Comparison of ENCODE assay signal across 1 cellular context in the genomic region with DNA sequence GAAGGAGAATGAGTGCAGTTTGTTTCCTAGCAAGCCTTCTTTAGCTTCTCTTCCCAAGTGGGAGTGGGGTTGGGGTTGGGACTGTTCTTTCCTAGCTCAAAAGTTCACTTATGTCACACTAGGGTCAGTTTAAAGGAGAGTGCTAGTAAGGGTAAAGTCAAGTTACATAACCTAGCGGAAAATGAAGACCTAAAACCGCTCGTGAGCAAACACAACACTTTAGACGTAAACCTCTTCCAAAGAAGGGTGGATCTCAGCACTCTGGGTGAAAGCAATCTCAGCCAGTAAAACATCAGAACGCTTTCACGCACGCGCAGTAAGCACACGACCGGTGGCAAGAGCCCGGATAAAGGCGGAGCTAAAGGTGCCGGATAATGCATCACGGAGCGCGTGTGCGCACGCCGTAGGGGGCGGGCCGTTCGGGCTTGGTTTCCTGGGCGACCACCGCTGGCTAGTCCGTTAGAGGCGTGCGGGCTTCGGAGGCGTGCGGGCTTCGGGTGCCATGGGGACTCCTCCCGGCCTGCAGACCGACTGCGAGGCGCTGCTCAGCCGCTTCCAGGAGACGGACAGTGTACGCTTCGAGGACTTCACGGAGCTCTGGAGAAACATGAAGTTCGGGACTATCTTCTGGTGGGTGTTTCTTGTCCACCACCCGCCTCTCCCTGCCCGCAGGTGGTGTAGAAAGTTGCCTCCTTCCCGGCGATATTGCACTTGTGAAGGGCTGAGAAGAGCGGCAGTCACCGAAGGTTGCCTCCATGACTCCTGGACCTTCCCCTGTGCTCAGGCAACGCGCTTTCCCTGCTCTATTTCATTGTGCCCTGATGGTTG.
TF ChIP-seq lines count a peak whose summit lies in the region.

A gene with protein sequence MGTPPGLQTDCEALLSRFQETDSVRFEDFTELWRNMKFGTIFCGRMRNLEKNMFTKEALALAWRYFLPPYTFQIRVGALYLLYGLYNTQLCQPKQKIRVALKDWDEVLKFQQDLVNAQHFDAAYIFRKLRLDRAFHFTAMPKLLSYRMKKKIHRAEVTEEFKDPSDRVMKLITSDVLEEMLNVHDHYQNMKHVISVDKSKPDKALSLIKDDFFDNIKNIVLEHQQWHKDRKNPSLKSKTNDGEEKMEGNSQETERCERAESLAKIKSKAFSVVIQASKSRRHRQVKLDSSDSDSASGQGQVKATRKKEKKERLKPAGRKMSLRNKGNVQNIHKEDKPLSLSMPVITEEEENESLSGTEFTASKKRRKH (plus strand): TSS at position 462 of the 828 bp plus-strand sequence. CDS start 41 bp downstream, at position 503.

TF ChIP-seq in K562, 482 proteins besides CTCF, POLR2A, EP300 and RAD21 (continued from another document and continues in another):
- TF ChIP-seq ZFP1 (CRISPR knock-in tag; IDR thresholded peaks at IDR 0.05) (no peak), ZNF232 (CRISPR knock-in tag; IDR thresholded peaks at IDR 0.05) (no peak), ARID1B (IDR thresholded peaks at IDR 0.05) (no peak), CBX1 (IDR thresholded peaks at IDR 0.05; ENCODE audit: low read depth) (no peak), CC2D1A (IDR thresholded peaks at IDR 0.05) (no peak), ZC3H8 (IDR thresholded peaks at IDR 0.05) (no peak), ZNF512 (tag; IDR thresholded peaks at IDR 0.05) (no peak), RFX7 (CRISPR knock-in tag; IDR thresholded peaks at IDR 0.05) (no peak), HMG20B (CRISPR knock-in tag; IDR thresholded peaks at IDR 0.05) (no peak), ZNF695 (CRISPR knock-in tag; IDR thresholded peaks at IDR 0.05) (no peak), E2F1 (CRISPR knock-in tag; IDR thresholded peaks at IDR 0.05) (no peak), FOXJ2 (tag; IDR thresholded peaks at IDR 0.05) (no peak), XRCC5 (IDR thresholded peaks at IDR 0.05; ENCODE audit: low read depth, low read length) (no peak), L3MBTL2 (IDR thresholded peaks at IDR 0.05) (peak; percentile 62; the same call in 1 of the 2 replicates), ZNF324 (CRISPR knock-in tag; IDR thresholded peaks at IDR 0.05) (no peak), SMARCE1 (IDR thresholded peaks at IDR 0.05) (no peak), HNRNPK (IDR thresholded peaks at IDR 0.05; ENCODE audit: low read depth, low read length, poor library complexity, severe bottlenecking) (no peak), HNRNPUL1 (IDR thresholded peaks at IDR 0.05; ENCODE audit: low read length) (no peak), BRF1 (IDR thresholded peaks at IDR 0.05; ENCODE audit: borderline replicate concordance, extremely low read depth, insufficient read length) (no peak), ETV5 (CRISPR knock-in tag; IDR thresholded peaks at IDR 0.05; ENCODE audit: low read depth) (no peak), MXI1 (IDR thresholded peaks at IDR 0.05; ENCODE audit: low read depth, low read length) (peak; percentile 92), KLF1 (tag; IDR thresholded peaks at IDR 0.05) (no peak), GATAD2B (IDR thresholded peaks at IDR 0.05; ENCODE audit: borderline replicate concordance) (no peak), IFI16 (CRISPR knock-in tag; IDR thresholded peaks at IDR 0.05) (no peak), POU5F1 (IDR thresholded peaks at IDR 0.05; ENCODE audit: borderline replicate concordance, low read depth, low read length, partially characterized antibody) (no peak), ZBTB17 (CRISPR knock-in tag; IDR thresholded peaks at IDR 0.05) (no peak), KLF13 (tag; IDR thresholded peaks at IDR 0.05; ENCODE audit: borderline replicate concordance, low read depth) (no peak), NR3C1 (CRISPR knock-in tag; IDR thresholded peaks at IDR 0.05) (no peak), GTF3C2 (IDR thresholded peaks at IDR 0.05; ENCODE audit: borderline replicate concordance, extremely low read depth, insufficient read length) (no peak)
- TF ChIP-seq, protein P1, sequence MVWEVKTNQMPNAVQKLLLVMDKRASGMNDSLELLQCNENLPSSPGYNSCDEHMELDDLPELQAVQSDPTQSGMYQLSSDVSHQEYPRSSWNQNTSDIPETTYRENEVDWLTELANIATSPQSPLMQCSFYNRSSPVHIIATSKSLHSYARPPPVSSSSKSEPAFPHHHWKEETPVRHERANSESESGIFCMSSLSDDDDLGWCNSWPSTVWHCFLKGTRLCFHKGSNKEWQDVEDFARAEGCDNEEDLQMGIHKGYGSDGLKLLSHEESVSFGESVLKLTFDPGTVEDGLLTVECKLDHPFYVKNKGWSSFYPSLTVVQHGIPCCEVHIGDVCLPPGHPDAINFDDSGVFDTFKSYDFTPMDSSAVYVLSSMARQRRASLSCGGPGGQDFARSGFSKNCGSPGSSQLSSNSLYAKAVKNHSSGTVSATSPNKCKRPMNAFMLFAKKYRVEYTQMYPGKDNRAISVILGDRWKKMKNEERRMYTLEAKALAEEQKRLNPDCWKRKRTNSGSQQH (CRISPR knock-in tag; IDR thresholded peaks at IDR 0.05) = no peak
- TF ChIP-seq, protein P2, sequence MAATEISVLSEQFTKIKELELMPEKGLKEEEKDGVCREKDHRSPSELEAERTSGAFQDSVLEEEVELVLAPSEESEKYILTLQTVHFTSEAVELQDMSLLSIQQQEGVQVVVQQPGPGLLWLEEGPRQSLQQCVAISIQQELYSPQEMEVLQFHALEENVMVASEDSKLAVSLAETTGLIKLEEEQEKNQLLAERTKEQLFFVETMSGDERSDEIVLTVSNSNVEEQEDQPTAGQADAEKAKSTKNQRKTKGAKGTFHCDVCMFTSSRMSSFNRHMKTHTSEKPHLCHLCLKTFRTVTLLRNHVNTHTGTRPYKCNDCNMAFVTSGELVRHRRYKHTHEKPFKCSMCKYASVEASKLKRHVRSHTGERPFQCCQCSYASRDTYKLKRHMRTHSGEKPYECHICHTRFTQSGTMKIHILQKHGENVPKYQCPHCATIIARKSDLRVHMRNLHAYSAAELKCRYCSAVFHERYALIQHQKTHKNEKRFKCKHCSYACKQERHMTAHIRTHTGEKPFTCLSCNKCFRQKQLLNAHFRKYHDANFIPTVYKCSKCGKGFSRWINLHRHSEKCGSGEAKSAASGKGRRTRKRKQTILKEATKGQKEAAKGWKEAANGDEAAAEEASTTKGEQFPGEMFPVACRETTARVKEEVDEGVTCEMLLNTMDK (IDR thresholded peaks at IDR 0.05; ENCODE audit: borderline replicate concordance, insufficient read depth, low read depth, low read length, poor library complexity, severe bottlenecking) = no peak
- TF ChIP-seq, protein P3, sequence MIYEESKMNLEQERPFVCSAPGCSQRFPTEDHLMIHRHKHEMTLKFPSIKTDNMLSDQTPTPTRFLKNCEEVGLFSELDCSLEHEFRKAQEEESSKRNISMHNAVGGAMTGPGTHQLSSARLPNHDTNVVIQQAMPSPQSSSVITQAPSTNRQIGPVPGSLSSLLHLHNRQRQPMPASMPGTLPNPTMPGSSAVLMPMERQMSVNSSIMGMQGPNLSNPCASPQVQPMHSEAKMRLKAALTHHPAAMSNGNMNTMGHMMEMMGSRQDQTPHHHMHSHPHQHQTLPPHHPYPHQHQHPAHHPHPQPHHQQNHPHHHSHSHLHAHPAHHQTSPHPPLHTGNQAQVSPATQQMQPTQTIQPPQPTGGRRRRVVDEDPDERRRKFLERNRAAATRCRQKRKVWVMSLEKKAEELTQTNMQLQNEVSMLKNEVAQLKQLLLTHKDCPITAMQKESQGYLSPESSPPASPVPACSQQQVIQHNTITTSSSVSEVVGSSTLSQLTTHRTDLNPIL (CRISPR knock-in tag; IDR thresholded peaks at IDR 0.05) = no peak
- TF ChIP-seq, protein P4, sequence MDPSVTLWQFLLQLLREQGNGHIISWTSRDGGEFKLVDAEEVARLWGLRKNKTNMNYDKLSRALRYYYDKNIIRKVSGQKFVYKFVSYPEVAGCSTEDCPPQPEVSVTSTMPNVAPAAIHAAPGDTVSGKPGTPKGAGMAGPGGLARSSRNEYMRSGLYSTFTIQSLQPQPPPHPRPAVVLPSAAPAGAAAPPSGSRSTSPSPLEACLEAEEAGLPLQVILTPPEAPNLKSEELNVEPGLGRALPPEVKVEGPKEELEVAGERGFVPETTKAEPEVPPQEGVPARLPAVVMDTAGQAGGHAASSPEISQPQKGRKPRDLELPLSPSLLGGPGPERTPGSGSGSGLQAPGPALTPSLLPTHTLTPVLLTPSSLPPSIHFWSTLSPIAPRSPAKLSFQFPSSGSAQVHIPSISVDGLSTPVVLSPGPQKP (CRISPR knock-in tag; IDR thresholded peaks at IDR 0.05) = no peak
- TF ChIP-seq, protein P5, sequence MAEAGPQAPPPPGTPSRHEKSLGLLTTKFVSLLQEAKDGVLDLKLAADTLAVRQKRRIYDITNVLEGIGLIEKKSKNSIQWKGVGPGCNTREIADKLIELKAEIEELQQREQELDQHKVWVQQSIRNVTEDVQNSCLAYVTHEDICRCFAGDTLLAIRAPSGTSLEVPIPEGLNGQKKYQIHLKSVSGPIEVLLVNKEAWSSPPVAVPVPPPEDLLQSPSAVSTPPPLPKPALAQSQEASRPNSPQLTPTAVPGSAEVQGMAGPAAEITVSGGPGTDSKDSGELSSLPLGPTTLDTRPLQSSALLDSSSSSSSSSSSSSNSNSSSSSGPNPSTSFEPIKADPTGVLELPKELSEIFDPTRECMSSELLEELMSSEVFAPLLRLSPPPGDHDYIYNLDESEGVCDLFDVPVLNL (CRISPR knock-in tag; IDR thresholded peaks at IDR 0.05; ENCODE audit: low read depth) = no peak
- TF ChIP-seq, protein P6, sequence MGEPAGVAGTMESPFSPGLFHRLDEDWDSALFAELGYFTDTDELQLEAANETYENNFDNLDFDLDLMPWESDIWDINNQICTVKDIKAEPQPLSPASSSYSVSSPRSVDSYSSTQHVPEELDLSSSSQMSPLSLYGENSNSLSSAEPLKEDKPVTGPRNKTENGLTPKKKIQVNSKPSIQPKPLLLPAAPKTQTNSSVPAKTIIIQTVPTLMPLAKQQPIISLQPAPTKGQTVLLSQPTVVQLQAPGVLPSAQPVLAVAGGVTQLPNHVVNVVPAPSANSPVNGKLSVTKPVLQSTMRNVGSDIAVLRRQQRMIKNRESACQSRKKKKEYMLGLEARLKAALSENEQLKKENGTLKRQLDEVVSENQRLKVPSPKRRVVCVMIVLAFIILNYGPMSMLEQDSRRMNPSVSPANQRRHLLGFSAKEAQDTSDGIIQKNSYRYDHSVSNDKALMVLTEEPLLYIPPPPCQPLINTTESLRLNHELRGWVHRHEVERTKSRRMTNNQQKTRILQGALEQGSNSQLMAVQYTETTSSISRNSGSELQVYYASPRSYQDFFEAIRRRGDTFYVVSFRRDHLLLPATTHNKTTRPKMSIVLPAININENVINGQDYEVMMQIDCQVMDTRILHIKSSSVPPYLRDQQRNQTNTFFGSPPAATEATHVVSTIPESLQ (CRISPR knock-in tag; IDR thresholded peaks at IDR 0.05) = no peak
- TF ChIP-seq, protein P7, sequence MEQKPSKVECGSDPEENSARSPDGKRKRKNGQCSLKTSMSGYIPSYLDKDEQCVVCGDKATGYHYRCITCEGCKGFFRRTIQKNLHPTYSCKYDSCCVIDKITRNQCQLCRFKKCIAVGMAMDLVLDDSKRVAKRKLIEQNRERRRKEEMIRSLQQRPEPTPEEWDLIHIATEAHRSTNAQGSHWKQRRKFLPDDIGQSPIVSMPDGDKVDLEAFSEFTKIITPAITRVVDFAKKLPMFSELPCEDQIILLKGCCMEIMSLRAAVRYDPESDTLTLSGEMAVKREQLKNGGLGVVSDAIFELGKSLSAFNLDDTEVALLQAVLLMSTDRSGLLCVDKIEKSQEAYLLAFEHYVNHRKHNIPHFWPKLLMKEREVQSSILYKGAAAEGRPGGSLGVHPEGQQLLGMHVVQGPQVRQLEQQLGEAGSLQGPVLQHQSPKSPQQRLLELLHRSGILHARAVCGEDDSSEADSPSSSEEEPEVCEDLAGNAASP (IDR thresholded peaks at IDR 0.05) = no peak
- TF ChIP-seq, protein P8, sequence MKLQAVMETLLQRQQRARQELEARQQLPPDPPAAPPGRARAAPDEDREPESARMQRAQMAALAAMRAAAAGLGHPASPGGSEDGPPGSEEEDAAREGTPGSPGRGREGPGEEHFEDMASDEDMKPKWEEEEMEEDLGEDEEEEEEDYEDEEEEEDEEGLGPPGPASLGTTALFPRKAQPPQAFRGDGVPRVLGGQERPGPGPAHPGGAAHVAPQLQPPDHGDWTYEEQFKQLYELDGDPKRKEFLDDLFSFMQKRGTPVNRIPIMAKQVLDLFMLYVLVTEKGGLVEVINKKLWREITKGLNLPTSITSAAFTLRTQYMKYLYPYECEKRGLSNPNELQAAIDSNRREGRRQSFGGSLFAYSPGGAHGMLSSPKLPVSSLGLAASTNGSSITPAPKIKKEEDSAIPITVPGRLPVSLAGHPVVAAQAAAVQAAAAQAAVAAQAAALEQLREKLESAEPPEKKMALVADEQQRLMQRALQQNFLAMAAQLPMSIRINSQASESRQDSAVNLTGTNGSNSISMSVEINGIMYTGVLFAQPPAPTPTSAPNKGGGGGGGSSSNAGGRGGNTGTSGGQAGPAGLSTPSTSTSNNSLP (IDR thresholded peaks at IDR 0.05; ENCODE audit: borderline replicate concordance, low read depth, low read length) = no peak
